Comparison of ENCODE assay signal across 10 cellular contexts in the genomic region with DNA sequence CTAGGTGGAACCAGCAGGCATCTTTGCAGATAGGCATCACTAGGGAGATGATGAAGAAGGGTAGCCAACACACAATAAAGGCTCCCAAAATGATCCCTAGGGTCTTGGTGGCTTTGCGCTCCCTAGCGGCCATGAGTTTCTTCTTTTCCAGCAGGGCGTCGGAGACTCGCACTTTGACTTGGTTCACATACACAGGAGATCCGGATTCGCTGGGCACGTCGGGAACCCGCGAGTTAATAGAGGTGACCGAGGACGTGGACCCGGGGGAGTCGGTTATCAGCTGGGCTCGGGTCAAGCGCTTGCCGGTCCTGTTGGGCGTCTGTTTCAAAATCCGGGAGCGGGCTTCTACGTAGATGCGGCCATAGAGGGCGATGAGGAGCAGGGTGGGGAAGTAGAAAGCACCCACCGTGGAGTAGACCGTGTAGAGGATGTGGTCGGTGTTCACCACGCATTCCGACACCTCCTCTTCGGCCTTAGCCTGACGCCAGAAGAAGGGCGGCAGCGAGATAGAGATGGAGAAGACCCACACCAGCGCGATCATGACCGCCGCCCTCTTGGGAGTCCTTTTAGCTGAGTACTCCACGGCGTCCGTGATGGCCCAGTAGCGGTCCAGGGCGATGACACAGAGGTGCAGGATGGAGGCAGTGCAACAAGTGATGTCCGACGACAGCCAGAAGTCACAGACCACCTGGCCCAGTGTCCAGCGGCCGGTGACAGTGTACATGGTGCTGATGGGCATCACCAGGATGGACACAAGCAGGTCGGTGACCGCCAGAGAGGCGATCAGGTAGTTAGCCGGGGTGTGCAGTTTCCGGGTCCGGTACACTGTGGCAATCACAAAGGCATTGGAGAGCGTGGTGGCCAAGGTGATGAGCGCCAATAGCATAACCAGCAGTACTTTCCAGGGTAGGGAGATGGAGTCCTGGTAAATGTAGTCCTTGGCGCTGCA. TPM values are rescaled to one million over a fixed set of nuclear protein-coding genes. Genes with fewer than 3 reads are reported as not detected.
DNase-seq lines count a peak whose midpoint lies in the region; ATAC-seq and TF ChIP-seq lines count a peak whose summit lies in the region.
"Had no signal": no experiment of that assay in that cellular context is flagged by ENCODE, and none has a peak within 500 bp of the region (broad histone marks: within the 10 kb centered on the region; RNA-seq: fewer than 3 reads in every experiment).

No MANE protein-coding gene starts in this region.

- no peak for ATAC-seq in GM21423 (IDR thresholded peaks at IDR 0.05; ENCODE audit: unreplicated experiment)
- ATAC-seq in HG03457 (IDR thresholded peaks at IDR 0.05; ENCODE audit: unreplicated experiment), result no peak
- no peak for ATAC-seq in GM21529 (IDR thresholded peaks at IDR 0.05; ENCODE audit: unreplicated experiment)

- no peak for TF ChIP-seq CTCF in Peyer's patch (IDR thresholded peaks at IDR 0.05)

- H3K9me3 ChIP-seq in HUES48 (ENCODE audit: control insufficient read depth, insufficient read depth, low read length) (no peaks in the 10 kb centered on the region), iPS-18a (ENCODE audit: control insufficient read depth, low read depth, low read length) (no peaks in the 10 kb centered on the region), skeletal muscle satellite cell (replicated peaks; ENCODE audit: low read length) (no peaks in the 10 kb centered on the region), Peyer's patch (no peaks in the 10 kb centered on the region)

- no peak overlapping the region for H3K27ac ChIP-seq in HUES48 (ENCODE audit: low read depth, low read length)
- no peak overlapping the region for H3K27ac ChIP-seq in iPS-18a (ENCODE audit: low read length)
- no peak overlapping the region for H3K27ac ChIP-seq in Peyer's patch

- peak overlapping the region; percentile 85 for H3K4me2 ChIP-seq in skeletal muscle satellite cell (ENCODE audit: low read length)

- peak; percentile 38 for DNase-seq in astrocyte of the hippocampus (ENCODE audit: low read depth, low spot score)
- no peak for DNase-seq in Peyer's patch

- H3K9ac ChIP-seq in HUES48 (ENCODE audit: low read depth, low read length) (no peak overlapping the region), iPS-18a (ENCODE audit: low read length) (peak overlapping the region; percentile 30), skeletal muscle satellite cell (ENCODE audit: low read depth, low read length) (peak overlapping the region; percentile 31)

- H3K36me3 ChIP-seq in HUES48 (ENCODE audit: control insufficient read depth, insufficient read depth, low read length) (no peaks in the 10 kb centered on the region), iPS-18a (ENCODE audit: control insufficient read depth, low read depth, low read length) (no peaks in the 10 kb centered on the region), skeletal muscle satellite cell (ENCODE audit: insufficient read depth, low read length) (no peaks in the 10 kb centered on the region), Peyer's patch (no peaks in the 10 kb centered on the region)

- no peak for TF ChIP-seq POLR2A in Peyer's patch (IDR thresholded peaks at IDR 0.05)

- H3K4me3 ChIP-seq in HUES48 (ENCODE audit: low read depth, low read length) (peak overlapping the region; percentile 76), iPS-18a (ENCODE audit: low read length) (peak overlapping the region; percentile 83), skeletal muscle satellite cell (ENCODE audit: low read length) (peak overlapping the region; percentile 71), Peyer's patch (peak overlapping the region in 2 of 4 donors; percentile 15 to 35)

- H3K4me1 ChIP-seq in HUES48 (ENCODE audit: control insufficient read depth, insufficient read depth, low read length) (peaks cover 15% of the 10 kb centered on the region; the same call in 1 of the 2 replicates), iPS-18a (ENCODE audit: control insufficient read depth, low read depth, low read length) (peaks cover 8% of the 10 kb centered on the region), skeletal muscle satellite cell (ENCODE audit: control insufficient read depth, insufficient read depth, low read length) (peaks cover 32% of the 10 kb centered on the region), Peyer's patch (peaks cover 0 to 24% (median 0%) of the 10 kb centered on the region in 4 donors)

- H3K27me3 ChIP-seq in HUES48 (ENCODE audit: control insufficient read depth, insufficient read depth, low read length) (peaks cover 60% of the 10 kb centered on the region), iPS-18a (ENCODE audit: control insufficient read depth, insufficient read depth, low read length) (peaks cover 67% of the 10 kb centered on the region), skeletal muscle satellite cell (ENCODE audit: control insufficient read depth, insufficient read depth, low read length) (peaks cover 34% of the 10 kb centered on the region), Peyer's patch (peaks cover 0 to 16% of the 10 kb centered on the region in 2 donors)

RNA-seq across cellular contexts. Expression of a gene that starts 0.7 kb away (rescaled TPM):
- total RNA-seq in skeletal muscle satellite cell (2012; rRNA removed), result under 0.01 and 0.25 TPM in 2 replicates
- under 1 TPM in 1 of 4 donors, not detected in 3; 0.54 TPM for total RNA-seq in Peyer's patch
- total RNA-seq: HT-29, subcutaneous adipose tissue had no signal
